8 cellular contexts compared by ENCODE assay signal in the genomic region with DNA sequence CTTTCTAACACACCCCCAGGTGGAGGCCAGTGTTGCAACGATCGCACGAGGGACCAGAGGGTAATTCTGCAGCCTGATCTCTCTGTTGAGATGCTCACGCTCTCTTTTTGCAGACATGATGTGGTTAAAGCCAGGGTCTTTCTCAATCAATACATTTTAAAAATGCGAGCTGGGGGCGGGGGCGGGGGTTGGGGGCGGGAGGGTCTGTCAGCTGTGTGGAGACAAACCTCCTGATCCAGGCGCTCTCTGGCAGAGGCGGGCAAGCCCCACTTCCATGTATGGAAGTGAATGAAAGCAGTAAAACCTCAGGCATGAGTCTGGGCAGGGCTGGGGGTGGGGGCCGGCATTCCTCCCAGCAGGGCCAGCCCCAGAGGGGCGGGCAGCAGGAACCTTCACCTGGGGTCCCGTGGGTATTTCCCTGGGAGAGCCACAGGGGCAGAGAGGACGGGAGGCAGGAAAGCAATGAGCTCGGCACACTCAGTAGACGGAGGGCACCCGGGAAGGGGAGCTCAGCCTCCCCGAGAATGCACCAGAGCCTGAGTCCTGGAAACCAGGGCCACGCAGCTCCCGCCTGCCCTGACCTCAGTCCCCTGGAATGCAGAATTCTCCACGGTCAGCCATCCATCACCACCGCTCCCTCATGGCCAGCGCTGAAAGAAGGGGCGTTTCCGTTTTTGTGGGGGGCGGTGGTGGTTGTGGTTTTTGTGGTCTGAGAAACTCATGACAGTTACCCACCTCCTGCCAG. TPM values are rescaled to one million over a fixed set of nuclear protein-coding genes. Genes with fewer than 3 reads are reported as not detected.
DNase-seq lines count a peak whose midpoint lies in the region; ATAC-seq, FAIRE-seq and TF ChIP-seq lines count a peak whose summit lies in the region.

No MANE protein-coding gene starts in this region.

- peak overlapping the region; percentile 98 for H3K27ac Mint-ChIP-seq in astrocyte (ENCODE audit: unreplicated experiment)

- H3K27me3 Mint-ChIP-seq in astrocyte (ENCODE audit: low read depth, unreplicated experiment), result no peaks in the 10 kb centered on the region

- DNase-seq in HTR-8/SVneo (ENCODE audit: insufficient read length, low spot score), result peak; percentile 93
- peak; percentile 89 for DNase-seq in astrocyte (ENCODE audit: low read depth)
- DNase-seq in upper lobe of left lung, result peak in 1 of 2 donors; percentile 76
- no peak for DNase-seq in NCI-H446 treated with DMSO at 0.1 percent for 48 hours (lab: John Stamatoyannopoulos, UW)
- DNase-seq in D721Med (ENCODE audit: insufficient read length, low spot score), result no peak
- no peak for DNase-seq in COR-L47 (lab: John Stamatoyannopoulos, UW)

- ATAC-seq in upper lobe of left lung (ENCODE audit: low FRiP score in 2 of 2), result peak; percentile 59 to 77
- no peak for ATAC-seq in HG02588 (IDR thresholded peaks at IDR 0.05; ENCODE audit: unreplicated experiment)

- peak overlapping the region; percentile 83 for H3K4me2 ChIP-seq in astrocyte (ENCODE audit: low read length)

- FAIRE-seq in HTR-8/SVneo (lab: Jason Lieb, UNC) (peak; percentile 97), astrocyte (lab: Jason Lieb, UNC) (peak; percentile 73), D721Med (lab: Jason Lieb, UNC) (no peak)

- WGBS in upper lobe of left lung, 2 donors, result 20 to 34% methylated on average over 20 to 23 of the region's 26 CpGs

- peaks cover 37% of the 10 kb centered on the region for H3K79me2 ChIP-seq in astrocyte (ENCODE audit: insufficient read depth, low read length)

- TF ChIP-seq CTCF in astrocyte (IDR thresholded peaks at IDR 0.05; ENCODE audit: insufficient read depth, low read depth, low read length) (no peak), upper lobe of left lung (IDR thresholded peaks at IDR 0.05) (no peak), D721Med (IDR thresholded peaks at IDR 0.05; ENCODE audit: insufficient read depth, missing control alignments) (no peak)

- peaks cover 14% of the 10 kb centered on the region for H4K20me1 ChIP-seq in astrocyte (ENCODE audit: insufficient read depth, low read length)

- H3K27me3 ChIP-seq in astrocyte (ENCODE audit: insufficient read depth, low read length) (no peaks in the 10 kb centered on the region), iPS-18a (ENCODE audit: control insufficient read depth, insufficient read depth, low read length) (no peaks in the 10 kb centered on the region), upper lobe of left lung (no peaks in the 10 kb centered on the region)

- H3K9me3 ChIP-seq in astrocyte (ENCODE audit: insufficient read depth, low read depth, low read length) (no peaks in the 10 kb centered on the region), iPS-18a (ENCODE audit: control insufficient read depth, low read depth, low read length) (no peaks in the 10 kb centered on the region), upper lobe of left lung (no peaks in the 10 kb centered on the region)

- no peak for TF ChIP-seq POLR2A in upper lobe of left lung (IDR thresholded peaks at IDR 0.05)

- H2AFZ ChIP-seq in astrocyte (ENCODE audit: low read depth, low read length), result no peak overlapping the region

- H3K4me1 Mint-ChIP-seq in astrocyte (ENCODE audit: low read depth, unreplicated experiment), result peaks cover 32% of the 10 kb centered on the region

- H3K36me3 ChIP-seq in astrocyte (ENCODE audit: insufficient read depth, low read length) (peaks cover 2% of the 10 kb centered on the region), iPS-18a (ENCODE audit: control insufficient read depth, low read depth, low read length) (no peaks in the 10 kb centered on the region), upper lobe of left lung (peaks cover 0 to 4% (median 0%) of the 10 kb centered on the region in 4 donors)

- H3K4me3 ChIP-seq in astrocyte (ENCODE audit: insufficient read depth, low read depth, low read length) (peak overlapping the region; percentile 18), iPS-18a (ENCODE audit: low read length) (peak overlapping the region; percentile 37), upper lobe of left lung (no peak overlapping the region)

- H3K4me3 Mint-ChIP-seq in astrocyte (ENCODE audit: unreplicated experiment), result no peak overlapping the region

- H3K36me3 Mint-ChIP-seq in astrocyte (ENCODE audit: low read depth, unreplicated experiment), result peaks cover 10% of the 10 kb centered on the region

- H3K9ac ChIP-seq in astrocyte (ENCODE audit: low read length) (peak overlapping the region; percentile 73), iPS-18a (ENCODE audit: low read length) (peak overlapping the region; percentile 79)

- H3K4me1 ChIP-seq in astrocyte (ENCODE audit: insufficient read depth, low read length), result peaks cover 38% of the 10 kb centered on the region
- peaks cover 20% of the 10 kb centered on the region for H3K4me1 ChIP-seq in iPS-18a (ENCODE audit: control insufficient read depth, low read depth, low read length)
- peaks cover 5 to 12% (median 8%) of the 10 kb centered on the region in 4 donors for H3K4me1 ChIP-seq in upper lobe of left lung

- peak overlapping the region; percentile 86 for H3K27ac ChIP-seq in astrocyte (ENCODE audit: low read depth, low read length)
- peak overlapping the region; percentile 89 for H3K27ac ChIP-seq in iPS-18a (ENCODE audit: low read length)
- peak overlapping the region; percentile 1 to 53 (median 32) for H3K27ac ChIP-seq in upper lobe of left lung

- TF ChIP-seq EP300 in upper lobe of left lung (IDR thresholded peaks at IDR 0.05), result no peak

- no peaks in the 10 kb centered on the region for H3K9me3 Mint-ChIP-seq in astrocyte (ENCODE audit: unreplicated experiment)

RNA-seq across cellular contexts. Expression of a gene that starts 28.0 kb away (rescaled TPM):
- 104 and 106 TPM in 2 replicates for total RNA-seq in astrocyte
- total RNA-seq in upper lobe of left lung, result 10 to 100 TPM; 32.4 to 63.1 (median 52.2) TPM

RNA-seq across cellular contexts. Expression of a gene that starts 45.4 kb away (rescaled TPM):
- total RNA-seq in astrocyte (20.0 and 20.3 TPM in 2 replicates), upper lobe of left lung (10 to 100 TPM in 2 of 6 donors, 1 to 10 TPM in 4; 6.3 to 13.5 (median 8.9) TPM)

Comparison
In these comparisons a context has a peak if more than half of its experiments do, and no peak if none do; other contexts are left out.
1. DNase-seq: peak in HTR-8/SVneo (single experiment) and astrocyte (single experiment); none in NCI-H446 treated with DMSO at 0.1 percent for 48 hours (single experiment), D721Med (single experiment) and COR-L47 (single experiment).
2. H3K27ac ChIP-seq: peak in every context shown above with its lines; median percentile 89 in iPS-18a; 86 in astrocyte; 32 in upper lobe of left lung.
3. H3K4me3 ChIP-seq: peak in astrocyte (single experiment) and iPS-18a (single experiment); none in upper lobe of left lung (0 of 4).